21 cellular contexts compared by ENCODE assay signal in genomic region chr6:90484903-90485302, GRCh38.
DNase-seq lines count a peak whose midpoint lies in the region; ATAC-seq and TF ChIP-seq lines count a peak whose summit lies in the region.
"Had no signal": no experiment of that assay in that cellular context is flagged by ENCODE, and none has a peak within 500 bp of the region (broad histone marks: within the 10 kb centered on the region; RNA-seq: fewer than 3 reads in every experiment).

No MANE protein-coding gene starts in this region.

- no peaks in the 10 kb centered on the region for H3K36me3 ChIP-seq in mammary epithelial cell (ENCODE audit: insufficient read depth, low read length)
- H3K36me3 ChIP-seq in neural cell (ENCODE audit: insufficient read depth, low read length), result no peaks in the 10 kb centered on the region
- no peaks in the 10 kb centered on the region for H3K36me3 ChIP-seq in right lobe of liver
- no peaks in the 10 kb centered on the region for H3K36me3 ChIP-seq in spleen
- H3K36me3 ChIP-seq: BLaER1, SJCRH30, suprapubic skin had no signal

- H3K9me2 ChIP-seq in neural cell (ENCODE audit: insufficient read depth, low read length), result no peaks in the 10 kb centered on the region

- H4K20me1 ChIP-seq in mammary epithelial cell (ENCODE audit: insufficient read depth, low read length) (no peaks in the 10 kb centered on the region), neural cell (ENCODE audit: insufficient read depth) (no peaks in the 10 kb centered on the region)
- H4K20me1 ChIP-seq: BLaER1 had no signal

- H3K27me3 ChIP-seq in mammary epithelial cell (ENCODE audit: insufficient read depth, low read length), result no peaks in the 10 kb centered on the region
- H3K27me3 ChIP-seq in neural cell (ENCODE audit: insufficient read depth, low read depth, low read length), result no peaks in the 10 kb centered on the region
- H3K27me3 ChIP-seq in right lobe of liver, result no peaks in the 10 kb centered on the region
- H3K27me3 ChIP-seq in spleen (replicated peaks in 1 of 7), result no peaks in the 10 kb centered on the region
- H3K27me3 ChIP-seq: BLaER1, SJCRH30, suprapubic skin had no signal

- no peak for ATAC-seq in right lobe of liver
- ATAC-seq: activated CD4-positive, CD25-positive, alpha-beta regulatory T cell treated with anti-CD3 and anti-CD28 coated beads, Interleukin-2, amount 50 U/mL, for 24 hours; PC-3 had no signal

- no peak for TF ChIP-seq CTCF in mammary epithelial cell (conservative IDR thresholded peaks at IDR 0.05 in 1 of 2, IDR thresholded peaks at IDR 0.05 in 1 of 2; ENCODE audit: extremely low read depth in 1 of 2, insufficient read depth in 1 of 2, low read depth in 1 of 2, low read length in 2 of 2)
- no peak for TF ChIP-seq CTCF in MCF 10A (IDR thresholded peaks at IDR 0.05; ENCODE audit: unreplicated experiment)
- TF ChIP-seq CTCF in neural cell (IDR thresholded peaks at IDR 0.05; ENCODE audit: poor library complexity, severe bottlenecking), result no peak
- TF ChIP-seq CTCF in right lobe of liver (IDR thresholded peaks at IDR 0.05), result no peak
- no peak for TF ChIP-seq CTCF in spleen (IDR thresholded peaks at IDR 0.05 in 8 of 11, conservative IDR thresholded peaks at IDR 0.05 in 3 of 11)

- peak; percentile 17 for TF ChIP-seq RAD21 in neural cell (conservative IDR thresholded peaks at IDR 0.05)

- H3K9ac ChIP-seq in mammary epithelial cell (ENCODE audit: insufficient read depth, low read length), result no peak overlapping the region
- H3K9ac ChIP-seq in neural cell (ENCODE audit: low read length), result peak overlapping the region; percentile 25
- H3K9ac ChIP-seq: BLaER1 had no signal

- H3K4me1 ChIP-seq in mammary epithelial cell (ENCODE audit: insufficient read depth, low read length) (no peaks in the 10 kb centered on the region), right lobe of liver (no peaks in the 10 kb centered on the region), spleen (no peaks in the 10 kb centered on the region)
- H3K4me1 ChIP-seq: BLaER1, SJCRH30, suprapubic skin had no signal

- TF ChIP-seq EP300 in neural cell (conservative IDR thresholded peaks at IDR 0.05; ENCODE audit: poor library complexity, severe bottlenecking), result peak; percentile 52

- H3K9me3 ChIP-seq in mammary epithelial cell (replicated peaks; ENCODE audit: insufficient read depth, low read length), result no peaks in the 10 kb centered on the region
- H3K9me3 ChIP-seq in neural cell (ENCODE audit: low read length), result no peaks in the 10 kb centered on the region
- H3K9me3 ChIP-seq in right lobe of liver, result no peaks in the 10 kb centered on the region
- peaks cover 0 to 13% (median 0%) of the 10 kb centered on the region in 8 donors for H3K9me3 ChIP-seq in spleen
- H3K9me3 ChIP-seq: SJCRH30, suprapubic skin had no signal

- H3K4me1 Mint-ChIP-seq in MCF 10A (ENCODE audit: insufficient read depth, unreplicated experiment), result peaks cover 7% of the 10 kb centered on the region
- H3K4me1 Mint-ChIP-seq in activated CD4-positive, alpha-beta memory T cell treated with anti-CD3 and anti-CD28 coated beads, Interleukin-2, amount 10 ng/mL, durations not matched to agents 7 days and 5 days, result no peaks in the 10 kb centered on the region

- H3K4me3 ChIP-seq in mammary epithelial cell (replicated peaks in 1 of 3; ENCODE audit: insufficient read depth in 1 of 3, low read depth in 2 of 3, low read length in 3 of 3) (no peak overlapping the region), neural cell (ENCODE audit: low read length) (peak overlapping the region; percentile 28), right lobe of liver (no peak overlapping the region), spleen (no peak overlapping the region)
- H3K4me3 ChIP-seq: BLaER1, SJCRH30, suprapubic skin had no signal

- DNase-seq in mammary epithelial cell (no peak), MCF 10A (ENCODE audit: unreplicated experiment) (no peak), epidermal melanocyte (ENCODE audit: insufficient read length, low spot score) (peak; percentile 32), right lobe of liver (no peak), RKO (ENCODE audit: low spot score) (no peak), spleen (no peak)
- no peak for DNase-seq in activated CD4-positive, alpha-beta memory T cell treated with anti-CD3 and anti-CD28 coated beads, Interleukin-2, amount 10 ng/mL, durations not matched to agents 7 days and 5 days
- DNase-seq: 8988T; activated CD8-positive, alpha-beta memory T cell treated with anti-CD3 and anti-CD28 coated beads for 24 hours; activated naive CD8-positive, alpha-beta T cell treated with anti-CD3 and anti-CD28 coated beads, Interleukin-2, amount 50 U/mL, for 24 hours; effector CD8-positive, alpha-beta T cell; NCI-H2171; NCI-H774; PC-3; SJCRH30; stimulated activated CD4-positive, alpha-beta T cell treated with anti-CD3 and anti-CD28 coated beads, Interleukin-2, amount 100 ng/mL, for 48 hours had no signal

- in situ Hi-C loops in mammary epithelial cell (cut with MboI; ENCODE audit: low sequenced_read_pairs in 2 of 2), result loop anchor here in 1 of 2 donors (10.0 kb wide), 1 partner anchor 540 kb away; no protein-coding TSS in a partner anchor

- no peaks in the 10 kb centered on the region for H3K36me3 Mint-ChIP-seq in MCF 10A (ENCODE audit: insufficient read depth, unreplicated experiment)
- peaks cover 5% of the 10 kb centered on the region for H3K36me3 Mint-ChIP-seq in activated CD4-positive, alpha-beta memory T cell treated with anti-CD3 and anti-CD28 coated beads, Interleukin-2, amount 10 ng/mL, durations not matched to agents 7 days and 5 days (ENCODE audit: low read depth)

- dilution Hi-C loops in mammary epithelial cell (cut with HindIII; ENCODE audit: low sequenced_read_pairs), result loop anchor here (5.0 kb wide), 1 partner anchor 78 kb away; no protein-coding TSS in a partner anchor

- no peak overlapping the region for H3K27ac Mint-ChIP-seq in MCF 10A (ENCODE audit: low read depth, unreplicated experiment)
- no peak overlapping the region for H3K27ac Mint-ChIP-seq in activated CD4-positive, alpha-beta memory T cell treated with anti-CD3 and anti-CD28 coated beads, Interleukin-2, amount 10 ng/mL, durations not matched to agents 7 days and 5 days
- H3K27ac Mint-ChIP-seq: activated naive CD8-positive, alpha-beta T cell treated with anti-CD3 and anti-CD28 coated beads, Interleukin-2, amount 50 U/mL, for 24 hours; activated T-helper 1 cell treated with anti-CD3 and anti-CD28 coated beads, Interleukin-12 subunit alpha, Interleukin-12 subunit beta, Interleukin-2, Interleukin-4 antibody, amounts not matched to agents 30 ng/mL and 10 ng/mL and 1 ng/mL, durations not matched to agents 14 hours and 24 hours and 36 hours had no signal

- no peaks in the 10 kb centered on the region for H3K9me3 Mint-ChIP-seq in MCF 10A (ENCODE audit: unreplicated experiment)
- H3K9me3 Mint-ChIP-seq in activated CD4-positive, alpha-beta memory T cell treated with anti-CD3 and anti-CD28 coated beads, Interleukin-2, amount 10 ng/mL, durations not matched to agents 7 days and 5 days, result peaks cover 19% of the 10 kb centered on the region

- 3% methylated on average over 5 of the region's 5 CpGs for WGBS in mammary epithelial cell (ENCODE audit: low coverage, missing lambda C conversion rate)
- WGBS in right lobe of liver (ENCODE audit: insufficient coverage, low coverage, low lambda C conversion rate, missing lambda C conversion rate), result 80% methylated on average over 5 of the region's 5 CpGs
- 67 to 86% (median 80%) methylated on average over 5 of the region's 5 CpGs for WGBS in spleen, 5 donors

- POLR2A ChIA-PET in MCF 10A (lab: Yijun Ruan, JAX), result no interaction called here
- POLR2A ChIA-PET in activated CD4-positive, alpha-beta memory T cell treated with anti-CD3 and anti-CD28 coated beads, Interleukin-2, amount 10 ng/mL, durations not matched to agents 7 days and 5 days (lab: Charles Lee), result no interaction called here

- TF ChIP-seq POLR2A in right lobe of liver (IDR thresholded peaks at IDR 0.05), result no peak
- no peak for TF ChIP-seq POLR2A in spleen (IDR thresholded peaks at IDR 0.05)

- CTCF ChIA-PET in mammary epithelial cell (lab: Charles Lee; ENCODE audit: low non-redundant PET), result interaction anchor here (0.6 kb wide), 1 partner anchor 387 kb away, joined by 4 read pairs; no protein-coding TSS in a partner anchor
- CTCF ChIA-PET in MCF 10A (lab: Yijun Ruan, JAX), result interaction anchor here (0.6 to 1.2 kb wide), 5 partner anchors 196 to 554 kb away, joined by 3 to 5 read pairs (median 3); no protein-coding TSS in a partner anchor
- CTCF ChIA-PET in activated CD4-positive, alpha-beta memory T cell treated with anti-CD3 and anti-CD28 coated beads, Interleukin-2, amount 10 ng/mL, durations not matched to agents 7 days and 5 days (lab: Charles Lee), result no interaction called here

- no TSS peak for BruUV-seq in mammary epithelial cell (replicated peaks; lab: Mats Ljungman, UMichigan)
- BruUV-seq in MCF 10A (replicated peaks; lab: Mats Ljungman, UMichigan), result no TSS peak

- H3K79me2 ChIP-seq in mammary epithelial cell (ENCODE audit: insufficient read depth, low read length) (no peaks in the 10 kb centered on the region), neural cell (replicated peaks; ENCODE audit: insufficient read depth, low read length) (no peaks in the 10 kb centered on the region)

- H3K4me3 Mint-ChIP-seq in MCF 10A (ENCODE audit: unreplicated experiment), result no peak overlapping the region
- H3K4me3 Mint-ChIP-seq in activated CD4-positive, alpha-beta memory T cell treated with anti-CD3 and anti-CD28 coated beads, Interleukin-2, amount 10 ng/mL, durations not matched to agents 7 days and 5 days, result no peak overlapping the region
- H3K4me3 Mint-ChIP-seq: activated naive CD8-positive, alpha-beta T cell treated with anti-CD3 and anti-CD28 coated beads, Interleukin-2, amount 50 U/mL, for 24 hours; activated T-helper 1 cell treated with anti-CD3 and anti-CD28 coated beads, Interleukin-12 subunit alpha, Interleukin-12 subunit beta, Interleukin-2, Interleukin-4 antibody, amounts not matched to agents 30 ng/mL and 10 ng/mL and 1 ng/mL, durations not matched to agents 14 hours and 24 hours and 36 hours had no signal

- H3K4me2 ChIP-seq in mammary epithelial cell (ENCODE audit: insufficient read depth, low read depth, low read length) (no peak overlapping the region), neural cell (ENCODE audit: low read length) (peak overlapping the region; percentile 37)
- H3K4me2 ChIP-seq: BLaER1 had no signal

- intact Hi-C loops in mammary epithelial cell (cut with micrococcal nuclease), result no loop called here
- intact Hi-C loops in MCF 10A (cut with micrococcal nuclease), result no loop called here
- intact Hi-C loops in right lobe of liver (cut with DNase I), result loop anchor here in 1 of 2 donors (10.0 kb wide), 1 partner anchor 550 kb away; no protein-coding TSS in a partner anchor
- intact Hi-C loops in spleen (cut with DNase I; ENCODE audit: low total_unique reads), result no loop called here

- H2AFZ ChIP-seq in mammary epithelial cell (ENCODE audit: low read depth, low read length) (peak overlapping the region; percentile 20), neural cell (ENCODE audit: low read depth, low read length) (no peak overlapping the region)

- peaks cover 10% of the 10 kb centered on the region for H3F3A ChIP-seq in neural cell (ENCODE audit: insufficient read depth, low read length, poor library complexity, severe bottlenecking)

- H3K27me3 Mint-ChIP-seq in MCF 10A (ENCODE audit: insufficient read depth, unreplicated experiment), result no peaks in the 10 kb centered on the region
- H3K27me3 Mint-ChIP-seq in activated CD4-positive, alpha-beta memory T cell treated with anti-CD3 and anti-CD28 coated beads, Interleukin-2, amount 10 ng/mL, durations not matched to agents 7 days and 5 days, result peaks cover 8% of the 10 kb centered on the region

- H3K27ac ChIP-seq in mammary epithelial cell (ENCODE audit: insufficient read depth, low read depth, low read length) (no peak overlapping the region), neural cell (ENCODE audit: low read length) (peak overlapping the region; percentile 77), right lobe of liver (no peak overlapping the region), spleen (no peak overlapping the region)
- H3K27ac ChIP-seq: BLaER1, SJCRH30, suprapubic skin had no signal
